26 cellular contexts compared by ENCODE assay signal in genomic region chr2:18282026-18282425, GRCh38.
A peak's percentile ranks its signal among the peaks of the same experiment; 100 is the strongest.
DNase-seq lines count a peak whose midpoint lies in the region; ATAC-seq, FAIRE-seq and TF ChIP-seq lines count a peak whose summit lies in the region.
"Had no signal": no experiment of that assay in that cellular context is flagged by ENCODE, and none has a peak within 500 bp of the region (broad histone marks: within the 10 kb centered on the region; RNA-seq: fewer than 3 reads in every experiment).

No MANE protein-coding gene starts in this region.

- H3K4ac ChIP-seq in mesendoderm (ENCODE audit: low read depth, low read length), result no peak overlapping the region

- H3K4me3 ChIP-seq in mammary epithelial cell (replicated peaks in 1 of 3; ENCODE audit: insufficient read depth in 1 of 3, low read depth in 2 of 3, low read length in 3 of 3), result no peak overlapping the region
- no peak overlapping the region for H3K4me3 ChIP-seq in bronchial epithelial cell (ENCODE audit: low read depth, low read length)
- H3K4me3 ChIP-seq in mesendoderm (ENCODE audit: low read length), result no peak overlapping the region
- H3K4me3 ChIP-seq in GM23248, result no peak overlapping the region
- H3K4me3 ChIP-seq: A549; BLaER1 treated with 17β-estradiol and CSF1 and Interleukin-3, amounts not matched to agents 10 nM and 100 nM; GM12878 had no signal

- no peak overlapping the region for H4K8ac ChIP-seq in mesendoderm (ENCODE audit: low read depth, low read length)

- H3K4me1 Mint-ChIP-seq in MCF 10A (ENCODE audit: insufficient read depth, unreplicated experiment), result no peaks in the 10 kb centered on the region
- H3K4me1 Mint-ChIP-seq: CD14-positive monocyte; CD8-positive, alpha-beta memory T cell had no signal

- H3K9ac ChIP-seq in mammary epithelial cell (ENCODE audit: insufficient read depth, low read length) (no peak overlapping the region), mesendoderm (ENCODE audit: low read length) (no peak overlapping the region), GM23248 (no peak overlapping the region)
- H3K9ac ChIP-seq: BLaER1 treated with 17β-estradiol and CSF1 and Interleukin-3, amounts not matched to agents 10 nM and 100 nM had no signal

- H4K20me1 ChIP-seq in mammary epithelial cell (ENCODE audit: insufficient read depth, low read length), result no peaks in the 10 kb centered on the region
- H4K20me1 ChIP-seq in GM23248 (ENCODE audit: insufficient read depth), result no peaks in the 10 kb centered on the region
- H4K20me1 ChIP-seq: BLaER1 treated with 17β-estradiol and CSF1 and Interleukin-3, amounts not matched to agents 10 nM and 100 nM had no signal

- H3K4me3 Mint-ChIP-seq in MCF 10A (ENCODE audit: unreplicated experiment), result no peak overlapping the region
- H3K4me3 Mint-ChIP-seq: CD14-positive monocyte; CD4-positive, alpha-beta T cell; CD8-positive, alpha-beta memory T cell had no signal

- H3K9me3 Mint-ChIP-seq in MCF 10A (ENCODE audit: unreplicated experiment), result no peaks in the 10 kb centered on the region
- H3K9me3 Mint-ChIP-seq: CD4-positive, alpha-beta T cell had no signal

- in situ Hi-C loops in mammary epithelial cell (cut with MboI; ENCODE audit: low sequenced_read_pairs in 2 of 2), result no loop called here
- in situ Hi-C loops in GM23248 (cut with MboI), result no loop called here

- H2AFZ ChIP-seq in mammary epithelial cell (ENCODE audit: low read depth, low read length) (peak overlapping the region; percentile 74), GM23248 (no peak overlapping the region)

- H3K79me2 ChIP-seq in mammary epithelial cell (ENCODE audit: insufficient read depth, low read length), result no peaks in the 10 kb centered on the region
- H3K79me2 ChIP-seq in mesendoderm (ENCODE audit: control insufficient read depth, insufficient read depth, low read length), result no peaks in the 10 kb centered on the region
- no peaks in the 10 kb centered on the region for H3K79me2 ChIP-seq in GM23248 (ENCODE audit: insufficient read depth)

- no peak overlapping the region for H3K23ac ChIP-seq in mesendoderm (ENCODE audit: low read length)

- H3K27me3 ChIP-seq in mammary epithelial cell (ENCODE audit: insufficient read depth, low read length), result no peaks in the 10 kb centered on the region
- H3K27me3 ChIP-seq in bronchial epithelial cell (ENCODE audit: control insufficient read depth, insufficient read depth, low read length), result no peaks in the 10 kb centered on the region
- H3K27me3 ChIP-seq in foreskin keratinocyte, result no peaks in the 10 kb centered on the region
- H3K27me3 ChIP-seq in mesendoderm (ENCODE audit: insufficient read depth, low read length, poor library complexity), result no peaks in the 10 kb centered on the region
- no peaks in the 10 kb centered on the region for H3K27me3 ChIP-seq in GM23248 (replicated peaks; ENCODE audit: insufficient read depth)
- H3K27me3 ChIP-seq: BE2C; BLaER1 treated with 17β-estradiol and CSF1 and Interleukin-3, amounts not matched to agents 10 nM and 100 nM had no signal

- BruUV-seq in mammary epithelial cell (replicated peaks; lab: Mats Ljungman, UMichigan) (no TSS peak), MCF 10A (replicated peaks; lab: Mats Ljungman, UMichigan) (no TSS peak)

- H2BK15ac ChIP-seq in mesendoderm (replicated peaks; ENCODE audit: low read depth), result no peak overlapping the region

- H3K4me1 ChIP-seq in mammary epithelial cell (ENCODE audit: insufficient read depth, low read length) (peaks cover 12% of the 10 kb centered on the region), foreskin keratinocyte (peaks cover 4% of the 10 kb centered on the region), mesendoderm (ENCODE audit: control insufficient read depth, low read depth, low read length) (no peaks in the 10 kb centered on the region), GM23248 (ENCODE audit: insufficient read depth) (no peaks in the 10 kb centered on the region)
- H3K4me1 ChIP-seq: A549; BE2C; BLaER1 treated with 17β-estradiol and CSF1 and Interleukin-3, amounts not matched to agents 10 nM and 100 nM had no signal

- intact Hi-C loops in mammary epithelial cell (cut with micrococcal nuclease), result no loop called here
- intact Hi-C loops in MCF 10A (cut with micrococcal nuclease), result no loop called here

- POLR2A ChIA-PET in MCF 10A (lab: Yijun Ruan, JAX), result no interaction called here

- H2BK120ac ChIP-seq in mesendoderm (ENCODE audit: low read depth, low read length), result no peak overlapping the region

- dilution Hi-C loops in mammary epithelial cell (cut with HindIII; ENCODE audit: low sequenced_read_pairs), result no loop called here

- no peak for FAIRE-seq in bronchial epithelial cell (lab: Jason Lieb, UNC)
- FAIRE-seq: A549, D721Med, GM12878, GM18507, H1 had no signal

- H3K27me3 Mint-ChIP-seq in MCF 10A (ENCODE audit: insufficient read depth, unreplicated experiment), result no peaks in the 10 kb centered on the region

- no peak overlapping the region for H4K5ac ChIP-seq in mesendoderm (ENCODE audit: low read length)

- no peaks in the 10 kb centered on the region for H3K36me3 Mint-ChIP-seq in MCF 10A (ENCODE audit: insufficient read depth, unreplicated experiment)
- H3K36me3 Mint-ChIP-seq: CD14-positive monocyte; CD8-positive, alpha-beta memory T cell had no signal

- H3K79me1 ChIP-seq in mesendoderm (ENCODE audit: low read length), result no peaks in the 10 kb centered on the region

- no peak overlapping the region for H3K4me2 ChIP-seq in mammary epithelial cell (ENCODE audit: insufficient read depth, low read depth, low read length)
- H3K4me2 ChIP-seq in mesendoderm (ENCODE audit: low read length), result no peak overlapping the region
- no peak overlapping the region for H3K4me2 ChIP-seq in GM23248 (ENCODE audit: unreplicated experiment)
- H3K4me2 ChIP-seq: A549; BLaER1 treated with 17β-estradiol and CSF1 and Interleukin-3, amounts not matched to agents 10 nM and 100 nM had no signal

- no peak overlapping the region for H3K18ac ChIP-seq in mesendoderm (ENCODE audit: low read length)

- H2AK5ac ChIP-seq in mesendoderm (ENCODE audit: low read length), result no peak overlapping the region

- ATAC-seq in foreskin keratinocyte, result peak; percentile 57
- ATAC-seq: A549, GM12878 had no signal

- DNase-seq in mammary epithelial cell, result peak; percentile 49
- DNase-seq in MCF 10A (ENCODE audit: unreplicated experiment), result no peak
- peak; percentile 80 for DNase-seq in bronchial epithelial cell (ENCODE audit: low read depth)
- peak; percentile 50 to 84 for DNase-seq in foreskin keratinocyte
- peak; percentile 19 for DNase-seq in mesendoderm
- no peak for DNase-seq in GM23248
- no peak for DNase-seq in activated CD4-positive, alpha-beta T cell treated with anti-CD3 and anti-CD28 coated beads for 48 hours
- DNase-seq: 8988T; ACHN; AML-193; BE2C; CD4-positive, alpha-beta T cell; CD8-positive, alpha-beta memory T cell; DMS 273 treated with DMSO at 0.1 percent for 48 hours; DMS79; EL; GDM1; H7; HCEC 1CT had no signal

- no peak overlapping the region for H3K56ac ChIP-seq in mesendoderm (ENCODE audit: low read length)

- CTCF ChIA-PET in mammary epithelial cell (lab: Charles Lee; ENCODE audit: low non-redundant PET), result no interaction called here
- CTCF ChIA-PET in MCF 10A (lab: Yijun Ruan, JAX), result interaction anchor here (0.6 to 0.7 kb wide), 2 partner anchors 193 to 355 kb away, joined by 3 to 5 read pairs; no protein-coding TSS in a partner anchor

- H2BK5ac ChIP-seq in mesendoderm (ENCODE audit: low read length), result no peak overlapping the region

- H3K9me3 ChIP-seq in mammary epithelial cell (replicated peaks; ENCODE audit: insufficient read depth, low read length) (no peaks in the 10 kb centered on the region), GM23248 (ENCODE audit: low read depth) (no peaks in the 10 kb centered on the region)
- H3K9me3 ChIP-seq: A549, BE2C had no signal

- H3K27ac ChIP-seq in mammary epithelial cell (ENCODE audit: insufficient read depth, low read depth, low read length) (no peak overlapping the region), foreskin keratinocyte (no peak overlapping the region), mesendoderm (ENCODE audit: low read depth, low read length) (no peak overlapping the region), GM23248 (no peak overlapping the region)
- H3K27ac ChIP-seq: A549; BLaER1 treated with 17β-estradiol and CSF1 and Interleukin-3, amounts not matched to agents 10 nM and 100 nM had no signal

- no peaks in the 10 kb centered on the region for H3K36me3 ChIP-seq in mammary epithelial cell (ENCODE audit: insufficient read depth, low read length)
- H3K36me3 ChIP-seq in bronchial epithelial cell (ENCODE audit: control insufficient read depth, insufficient read depth, low read length), result no peaks in the 10 kb centered on the region
- no peaks in the 10 kb centered on the region for H3K36me3 ChIP-seq in mesendoderm (ENCODE audit: control insufficient read depth, insufficient read depth, low read length)
- H3K36me3 ChIP-seq in GM23248 (ENCODE audit: low read depth), result no peaks in the 10 kb centered on the region
- H3K36me3 ChIP-seq: BE2C; BLaER1 treated with 17β-estradiol and CSF1 and Interleukin-3, amounts not matched to agents 10 nM and 100 nM had no signal

- H3K27ac Mint-ChIP-seq in MCF 10A (ENCODE audit: low read depth, unreplicated experiment), result no peak overlapping the region
- H3K27ac Mint-ChIP-seq: CD14-positive monocyte; CD4-positive, alpha-beta T cell; CD8-positive, alpha-beta memory T cell had no signal

- no peak for TF ChIP-seq CTCF in mammary epithelial cell (conservative IDR thresholded peaks at IDR 0.05 in 1 of 2, IDR thresholded peaks at IDR 0.05 in 1 of 2; ENCODE audit: extremely low read depth in 1 of 2, insufficient read depth in 1 of 2, low read depth in 1 of 2, low read length in 2 of 2)
- no peak for TF ChIP-seq CTCF in MCF 10A (IDR thresholded peaks at IDR 0.05; ENCODE audit: unreplicated experiment)
- no peak for TF ChIP-seq CTCF in bronchial epithelial cell (IDR thresholded peaks at IDR 0.05; ENCODE audit: insufficient read depth, low read length, severe bottlenecking)
- peak; percentile 31 for TF ChIP-seq CTCF in foreskin keratinocyte (conservative IDR thresholded peaks at IDR 0.05)

- no peaks in the 10 kb centered on the region for H3K9me2 ChIP-seq in GM23248 (ENCODE audit: insufficient read depth)

- H3F3A ChIP-seq in GM23248 (ENCODE audit: insufficient read depth), result no peaks in the 10 kb centered on the region

Comparison
In these comparisons a context has a peak if more than half of its experiments do, and no peak if none do; other contexts are left out.
1. DNase-seq: peak in mammary epithelial cell (single experiment), bronchial epithelial cell (single experiment), foreskin keratinocyte (2 of 2) and mesendoderm (single experiment); none in MCF 10A (single experiment), GM23248 (single experiment) and activated CD4-positive, alpha-beta T cell treated with anti-CD3 and anti-CD28 coated beads for 48 hours (single experiment).